Comparison of ENCODE assay signal across 9 cellular contexts in genomic region chr19:19487077-19488040, GRCh38. TPM values are rescaled to one million over a fixed set of nuclear protein-coding genes. Genes with fewer than 3 reads are reported as not detected.
DNase-seq lines count a peak whose midpoint lies in the region; ATAC-seq and TF ChIP-seq lines count a peak whose summit lies in the region.
"Had no signal": no experiment of that assay in that cellular context is flagged by ENCODE, and none has a peak within 500 bp of the region (broad histone marks: within the 10 kb centered on the region; RNA-seq: fewer than 3 reads in every experiment).

No MANE protein-coding gene starts in this region.

- DNase-seq in left ventricle myocardium superior (peak; percentile 18), Right ventricle myocardium inferior (ENCODE audit: missing footprints) (no peak), mesothelial cell of epicardium (ENCODE audit: low spot score in 2 of 2, unreplicated experiment in 2 of 2) (no peak), hypothalamus (lab: John Stamatoyannopoulos, UW) (no peak), COLO829 (ENCODE audit: low spot score) (no peak)
- no peak for DNase-seq in activated naive CD8-positive, alpha-beta T cell treated with anti-CD3 and anti-CD28 coated beads for 36 hours
- DNase-seq: cortex of kidney had no signal

- TF ChIP-seq CTCF in mesothelial cell of epicardium (IDR thresholded peaks at IDR 0.05; ENCODE audit: unreplicated experiment) = no peak

- H3K27ac Mint-ChIP-seq in activated naive CD8-positive, alpha-beta T cell treated with anti-CD3 and anti-CD28 coated beads for 36 hours = peak overlapping the region; percentile 95
- peak overlapping the region; percentile 97 for H3K27ac Mint-ChIP-seq in mesothelial cell of epicardium

- no peaks in the 10 kb centered on the region for H3K27me3 Mint-ChIP-seq in activated naive CD8-positive, alpha-beta T cell treated with anti-CD3 and anti-CD28 coated beads for 36 hours
- H3K27me3 Mint-ChIP-seq in mesothelial cell of epicardium (ENCODE audit: low read depth) = no peaks in the 10 kb centered on the region

- no peak overlapping the region for H3K4me3 Mint-ChIP-seq in activated naive CD8-positive, alpha-beta T cell treated with anti-CD3 and anti-CD28 coated beads for 36 hours
- H3K4me3 Mint-ChIP-seq in mesothelial cell of epicardium = no peak overlapping the region

- H3K4me1 Mint-ChIP-seq in activated naive CD8-positive, alpha-beta T cell treated with anti-CD3 and anti-CD28 coated beads for 36 hours = peaks cover 59% of the 10 kb centered on the region
- peaks cover 69% of the 10 kb centered on the region for H3K4me1 Mint-ChIP-seq in mesothelial cell of epicardium

- intact Hi-C loops in left ventricle myocardium superior (cut with micrococcal nuclease) (no loop called here), Right ventricle myocardium inferior (cut with DNase I) (loop anchor here (5.0 kb wide), 1 partner anchor 80 kb away; the partner anchor contains the start of gene GATAD2A)

- peaks cover 16% of the 10 kb centered on the region for H3K36me3 Mint-ChIP-seq in activated naive CD8-positive, alpha-beta T cell treated with anti-CD3 and anti-CD28 coated beads for 36 hours
- H3K36me3 Mint-ChIP-seq in mesothelial cell of epicardium = peaks cover 4% of the 10 kb centered on the region

- ATAC-seq in left ventricle myocardium superior = no peak
- ATAC-seq in Right ventricle myocardium inferior = no peak
- ATAC-seq in HG02642 (IDR thresholded peaks at IDR 0.05; ENCODE audit: poor library complexity, unreplicated experiment) = no peak
- no peak for ATAC-seq in HG02571 (IDR thresholded peaks at IDR 0.05; ENCODE audit: unreplicated experiment)

- no peaks in the 10 kb centered on the region for H3K9me3 Mint-ChIP-seq in activated naive CD8-positive, alpha-beta T cell treated with anti-CD3 and anti-CD28 coated beads for 36 hours
- no peaks in the 10 kb centered on the region for H3K9me3 Mint-ChIP-seq in mesothelial cell of epicardium

RNA-seq across cellular contexts. Expression of gene TSSK6, which starts 28.0 kb away (rescaled TPM):
- 0.67 TPM for total RNA-seq in left ventricle myocardium superior
- total RNA-seq in Right ventricle myocardium inferior = 0.32 TPM
- 1 to 10 TPM; 3.0 to 3.1 TPM for total RNA-seq in activated naive CD8-positive, alpha-beta T cell treated with anti-CD3 and anti-CD28 coated beads for 36 hours
- 1.9 to 2.3 TPM (median 2.1 TPM) in 3 replicates for total RNA-seq in mesothelial cell of epicardium

RNA-seq across cellular contexts. Expression of gene NDUFA13, which starts 28.7 kb away (rescaled TPM):
- total RNA-seq in left ventricle myocardium superior (1,297 TPM), Right ventricle myocardium inferior (1,344 TPM), mesothelial cell of epicardium (338 to 343 TPM (median 342 TPM) in 3 replicates)
- 100 to 1,000 TPM; 306 to 312 TPM for total RNA-seq in activated naive CD8-positive, alpha-beta T cell treated with anti-CD3 and anti-CD28 coated beads for 36 hours

RNA-seq across cellular contexts. Expression of gene YJEFN3, which starts 41.4 kb away (rescaled TPM):
- total RNA-seq in left ventricle myocardium superior (9.4 TPM), Right ventricle myocardium inferior (6.5 TPM), mesothelial cell of epicardium (19.0 to 22.6 TPM (median 20.7 TPM) in 3 replicates)
- 1 to 10 TPM; 5.7 to 7.8 TPM for total RNA-seq in activated naive CD8-positive, alpha-beta T cell treated with anti-CD3 and anti-CD28 coated beads for 36 hours

RNA-seq across cellular contexts. Expression of gene CILP2, which starts 50.7 kb away (rescaled TPM):
- total RNA-seq in left ventricle myocardium superior (0.50 TPM), Right ventricle myocardium inferior (0.30 TPM), mesothelial cell of epicardium (22.7 to 23.2 TPM (median 23.2 TPM) in 3 replicates)
- under 1 TPM; 0.18 to 0.23 TPM for total RNA-seq in activated naive CD8-positive, alpha-beta T cell treated with anti-CD3 and anti-CD28 coated beads for 36 hours
